8 cellular contexts compared by ENCODE assay signal in genomic region chr12:111368684-111369495, GRCh38. TPM values are rescaled to one million over a fixed set of nuclear protein-coding genes. Genes with fewer than 3 reads are reported as not detected.
A peak's percentile ranks its signal among the peaks of the same experiment; 100 is the strongest.
DNase-seq lines count a peak whose midpoint lies in the region; ATAC-seq, FAIRE-seq and TF ChIP-seq lines count a peak whose summit lies in the region.

Gene PHETA1 (minus strand): TSS chr12:111369095. CDS start chr12:111363427, 5,668 bp downstream.

- TF ChIP-seq POLR2A in HepG2 (IDR thresholded peaks at IDR 0.05; ENCODE audit: insufficient read depth in 1 of 2, low read depth in 2 of 2, low read length in 2 of 2), result peak in 1 of 2 experiments; percentile 91; a peak in 2 of 4 replicates

- peak in 1 of 2 experiments; percentile 4; a peak in 1 of 4 replicates for TF ChIP-seq EP300 in HepG2 (IDR thresholded peaks at IDR 0.05; ENCODE audit: low read depth in 2 of 2, low read length in 2 of 2)
- no peak for TF ChIP-seq EP300 in HepG2 (CRISPR knock-in tag; IDR thresholded peaks at IDR 0.05; ENCODE audit: borderline replicate concordance)

- H4K20me1 ChIP-seq in HepG2 (ENCODE audit: insufficient read depth, low read length), result peaks cover 22% of the 10 kb centered on the region

- H2AFZ ChIP-seq in HepG2 (ENCODE audit: low read length), result peak within 1 kb of the TSS; percentile 50

- CTCF ChIA-PET in HepG2 (lab: Yijun Ruan, JAX; ENCODE audit: low intra/inter-chr PET ratio, low total read pairs), result interaction anchor here (0.9 kb wide), 1 partner anchor 28 kb away, joined by 4 read pairs; no protein-coding TSS in a partner anchor

- H3K79me2 ChIP-seq in HepG2 (ENCODE audit: insufficient read depth, low read length), result peaks cover 24% of the 10 kb centered on the region

- no peaks in the 10 kb centered on the region for H3K27me3 ChIP-seq in HepG2 (ENCODE audit: control insufficient read depth in 1 of 2, insufficient read depth in 2 of 2, low read length in 2 of 2)

- in situ Hi-C loops in HepG2 (cut with HindIII; ENCODE audit: extremely low pct_ligation_motif_present, low pct_unique_long_range_greater_than_20kb), result no loop called here

- DNase-seq in AG20443 (ENCODE audit: low spot score), result peak; percentile 98
- DNase-seq in NCI-H524 (lab: John Stamatoyannopoulos, UW), result peak; percentile 65 to 77
- DNase-seq in activated CD4-positive, alpha-beta T cell treated with anti-CD3 and anti-CD28 coated beads, Interleukin-2, amount 50 U/mL, for 24 hours (ENCODE audit: low read depth in 1 of 2, low spot score in 1 of 2), result peak; percentile 62 to 68
- DNase-seq in HepG2 (ENCODE audit: low spot score), result peak; percentile 82
- peak; percentile 86 to 91 for DNase-seq in stimulated activated CD4-positive, alpha-beta T cell treated with anti-CD3 and anti-CD28 coated beads, Interleukin-2, amount 100 ng/mL, for 24 hours

- 0% methylated on average over 8 of the region's 77 CpGs for WGBS in HepG2 (ENCODE audit: low lambda C conversion rate)

- POLR2A ChIA-PET in HepG2 (lab: Yijun Ruan, JAX), result interaction anchor here (1.5 to 2.9 kb wide), 3 partner anchors 9 to 35 kb away, joined by 3 to 15 read pairs (median 5); no protein-coding TSS in a partner anchor

- peaks cover 7 to 23% of the 10 kb centered on the region in 2 experiments for H3K36me3 ChIP-seq in HepG2 (replicated peaks in 1 of 2; ENCODE audit: control insufficient read depth in 1 of 2, insufficient read depth in 2 of 2, low read length in 2 of 2)

- peaks cover 51% of the 10 kb centered on the region for H3K36me3 Mint-ChIP-seq in dendritic cell treated with granulocyte-macrophage colony-stimulating factor and Interleukin-4, amounts not matched to agents 40 ng/mL and 50 ng/mL, for 4 days (ENCODE audit: low read depth)

- H3K4me3 ChIP-seq in HepG2 (replicated peaks in 1 of 3; ENCODE audit: insufficient read depth in 1 of 3, low read depth in 2 of 3, low read length in 3 of 3), result peak within 1 kb of the TSS; percentile 84 to 97 (median 95)

- H3K27ac ChIP-seq in HepG2 (ENCODE audit: extremely low read length, insufficient read depth, low read length), result peak within 1 kb of the TSS; percentile 72

- TSS peak; percentile 54 for BruUV-seq in HepG2 (replicated peaks; lab: Mats Ljungman, UMichigan)

- peak within 1 kb of the TSS; percentile 89 for H3K9ac ChIP-seq in HepG2 (ENCODE audit: insufficient read depth, low read depth, low read length)

- H3K4me1 Mint-ChIP-seq in dendritic cell treated with granulocyte-macrophage colony-stimulating factor and Interleukin-4, amounts not matched to agents 40 ng/mL and 50 ng/mL, for 4 days (ENCODE audit: low read depth), result peaks cover 63% of the 10 kb centered on the region

- H3K9me3 ChIP-seq in HepG2 (ENCODE audit: low read length), result no peaks in the 10 kb centered on the region

- no peaks in the 10 kb centered on the region for H3K27me3 Mint-ChIP-seq in dendritic cell treated with granulocyte-macrophage colony-stimulating factor and Interleukin-4, amounts not matched to agents 40 ng/mL and 50 ng/mL, for 4 days

- TF ChIP-seq RAD21 in HepG2 (CRISPR knock-in tag; IDR thresholded peaks at IDR 0.05), result peak; percentile 40; the same call in 1 of the 2 replicates

- FAIRE-seq in HepG2 (lab: Jason Lieb, UNC), result peak; percentile 53

- peaks cover 37% of the 10 kb centered on the region for H3K4me1 ChIP-seq in HepG2 (ENCODE audit: insufficient read depth, low read length)

- H3K9me3 Mint-ChIP-seq in dendritic cell treated with granulocyte-macrophage colony-stimulating factor and Interleukin-4, amounts not matched to agents 40 ng/mL and 50 ng/mL, for 4 days, result peaks cover 11% of the 10 kb centered on the region

- TF ChIP-seq CTCF in HepG2 (CRISPR knock-in tag; IDR thresholded peaks at IDR 0.05), result no peak

- ATAC-seq in GM19043 (IDR thresholded peaks at IDR 0.05; ENCODE audit: low read depth, unreplicated experiment), result peak; percentile 95
- ATAC-seq in HG03354 (IDR thresholded peaks at IDR 0.05; ENCODE audit: poor library complexity, severe bottlenecking, unreplicated experiment), result peak; percentile 92
- ATAC-seq in HepG2, result peak; percentile 86

- peak within 1 kb of the TSS; percentile 78 for H3K4me3 Mint-ChIP-seq in dendritic cell treated with granulocyte-macrophage colony-stimulating factor and Interleukin-4, amounts not matched to agents 40 ng/mL and 50 ng/mL, for 4 days

- H3K27ac Mint-ChIP-seq in dendritic cell treated with granulocyte-macrophage colony-stimulating factor and Interleukin-4, amounts not matched to agents 40 ng/mL and 50 ng/mL, for 4 days, result peak within 1 kb of the TSS; percentile 84

- H3K4me2 ChIP-seq in HepG2 (ENCODE audit: low read depth, low read length), result peak within 1 kb of the TSS; percentile 79

- intact Hi-C loops in dendritic cell treated with granulocyte-macrophage colony-stimulating factor and Interleukin-4, amounts not matched to agents 40 ng/mL and 50 ng/mL, for 4 days (cut with micrococcal nuclease), result no loop called here
- intact Hi-C loops in HepG2 (cut with micrococcal nuclease; ENCODE audit: unreplicated experiment), result no loop called here

TF ChIP-seq in HepG2, 621 proteins besides CTCF, POLR2A, EP300 and RAD21 (continues in another document):
- TF ChIP-seq GFI1 (CRISPR knock-in tag; IDR thresholded peaks at IDR 0.05; ENCODE audit: borderline replicate concordance) (0 out of 2 replicates have a peak, but pooled peaks have one; percentile 16), ZNF572 (CRISPR knock-in tag; IDR thresholded peaks at IDR 0.05) (no peak), ZNF274 (CRISPR knock-in tag; IDR thresholded peaks at IDR 0.05) (peak; percentile 46), RFXAP (CRISPR knock-in tag; IDR thresholded peaks at IDR 0.05; ENCODE audit: borderline replicate concordance) (0 out of 2 replicates have a peak, but pooled peaks have one; percentile 16), SP4 (CRISPR knock-in tag; IDR thresholded peaks at IDR 0.05) (peak; percentile 99), KMT2A (CRISPR knock-in tag; IDR thresholded peaks at IDR 0.05) (peak; percentile 22; the same call in 1 of the 2 replicates)
- TF ChIP-seq, protein P1, sequence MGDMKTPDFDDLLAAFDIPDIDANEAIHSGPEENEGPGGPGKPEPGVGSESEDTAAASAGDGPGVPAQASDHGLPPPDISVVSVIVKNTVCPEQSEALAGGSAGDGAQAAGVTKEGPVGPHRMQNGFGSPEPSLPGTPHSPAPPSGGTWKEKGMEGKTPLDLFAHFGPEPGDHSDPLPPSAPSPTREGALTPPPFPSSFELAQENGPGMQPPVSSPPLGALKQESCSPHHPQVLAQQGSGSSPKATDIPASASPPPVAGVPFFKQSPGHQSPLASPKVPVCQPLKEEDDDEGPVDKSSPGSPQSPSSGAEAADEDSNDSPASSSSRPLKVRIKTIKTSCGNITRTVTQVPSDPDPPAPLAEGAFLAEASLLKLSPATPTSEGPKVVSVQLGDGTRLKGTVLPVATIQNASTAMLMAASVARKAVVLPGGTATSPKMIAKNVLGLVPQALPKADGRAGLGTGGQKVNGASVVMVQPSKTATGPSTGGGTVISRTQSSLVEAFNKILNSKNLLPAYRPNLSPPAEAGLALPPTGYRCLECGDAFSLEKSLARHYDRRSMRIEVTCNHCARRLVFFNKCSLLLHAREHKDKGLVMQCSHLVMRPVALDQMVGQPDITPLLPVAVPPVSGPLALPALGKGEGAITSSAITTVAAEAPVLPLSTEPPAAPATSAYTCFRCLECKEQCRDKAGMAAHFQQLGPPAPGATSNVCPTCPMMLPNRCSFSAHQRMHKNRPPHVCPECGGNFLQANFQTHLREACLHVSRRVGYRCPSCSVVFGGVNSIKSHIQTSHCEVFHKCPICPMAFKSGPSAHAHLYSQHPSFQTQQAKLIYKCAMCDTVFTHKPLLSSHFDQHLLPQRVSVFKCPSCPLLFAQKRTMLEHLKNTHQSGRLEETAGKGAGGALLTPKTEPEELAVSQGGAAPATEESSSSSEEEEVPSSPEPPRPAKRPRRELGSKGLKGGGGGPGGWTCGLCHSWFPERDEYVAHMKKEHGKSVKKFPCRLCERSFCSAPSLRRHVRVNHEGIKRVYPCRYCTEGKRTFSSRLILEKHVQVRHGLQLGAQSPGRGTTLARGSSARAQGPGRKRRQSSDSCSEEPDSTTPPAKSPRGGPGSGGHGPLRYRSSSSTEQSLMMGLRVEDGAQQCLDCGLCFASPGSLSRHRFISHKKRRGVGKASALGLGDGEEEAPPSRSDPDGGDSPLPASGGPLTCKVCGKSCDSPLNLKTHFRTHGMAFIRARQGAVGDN (CRISPR knock-in tag; IDR thresholded peaks at IDR 0.05), result peak; percentile 91

RNA-seq across cellular contexts. Expression of gene PHETA1, which starts in this region (rescaled TPM):
- 12.7 and 20.8 TPM in 2 replicates for total RNA-seq in HepG2 (2016; rRNA removed; fragmentation: Illumina TruSeq; extraction: Trizol)
- 4.6 and 5.4 TPM in 2 replicates for total RNA-seq in HepG2 (2016; cell fraction: cytosol; rRNA removed; fragmentation: Illumina TruSeq; extraction: Trizol; ENCODE audit: low read depth)
- 11.4 and 21.0 TPM in 2 replicates for total RNA-seq in HepG2 (2016; cell fraction: insoluble cytoplasmic fraction; rRNA removed; fragmentation: Illumina TruSeq; extraction: Trizol)
- 20.1 and 22.4 TPM in 2 replicates for total RNA-seq in HepG2 (2016; cell fraction: membrane; rRNA removed; fragmentation: Illumina TruSeq; extraction: Trizol)
- total RNA-seq in HepG2 (2016; cell fraction: nucleus; rRNA removed; fragmentation: Illumina TruSeq; extraction: Trizol), result 11.4 and 16.8 TPM in 2 replicates
- 11.3 and 15.8 TPM in 2 replicates for polyA plus RNA-seq in HepG2 (2011; rRNA removed)
- polyA plus RNA-seq in HepG2 (2011; cell fraction: cytosol; rRNA removed), result 13.8 and 16.9 TPM in 2 replicates
- polyA plus RNA-seq in HepG2 (2011; cell fraction: nucleus; rRNA removed), result 38.7 and 41.4 TPM in 2 replicates
- 7.6 and 12.3 TPM in 2 replicates for polyA plus RNA-seq in HepG2 (2012)
- polyA plus RNA-seq in HepG2 (2016; cell fraction: cytosol; fragmentation: Illumina TruSeq; extraction: Trizol; ENCODE audit: low read depth), result 4.7 and 5.7 TPM in 2 replicates
- 15.8 and 19.6 TPM in 2 replicates for polyA plus RNA-seq in HepG2 (2016; cell fraction: insoluble cytoplasmic fraction; fragmentation: Illumina TruSeq; extraction: Trizol; ENCODE audit: low read depth)
- polyA plus RNA-seq in HepG2 (2016; cell fraction: membrane; fragmentation: Illumina TruSeq; extraction: Trizol; ENCODE audit: low read depth), result 18.1 and 18.8 TPM in 2 replicates
- 31.9 and 34.8 TPM in 2 replicates for polyA plus RNA-seq in HepG2 (2016; cell fraction: nucleus; fragmentation: Illumina TruSeq; extraction: Trizol; ENCODE audit: insufficient read depth, low read depth)
- 1.6 and 19.4 TPM in 2 replicates for polyA minus RNA-seq in HepG2 (2011; rRNA and poly(A)+ RNA removed; ENCODE audit: low replicate concordance)
- polyA minus RNA-seq in HepG2 (2011; cell fraction: cytosol; rRNA and poly(A)+ RNA removed), result 7.2 and 10.0 TPM in 2 replicates
- polyA minus RNA-seq in HepG2 (2011; cell fraction: nucleus; rRNA and poly(A)+ RNA removed), result 6.4 and 9.7 TPM in 2 replicates

Comparison
In these comparisons a context has a peak if more than half of its experiments do, and no peak if none do; other contexts are left out.
1. Peak in every context shown above with its lines: DNase-seq, ATAC-seq, H3K4me3 ChIP-seq and H3K27ac ChIP-seq.